Comparison of ENCODE assay signal across 1 cellular context in genomic region chr13:45196622-45197021, GRCh38.
TF ChIP-seq lines count a peak whose summit lies in the region.

No MANE protein-coding gene starts in this region.

TF ChIP-seq in GM12878, 131 proteins besides CTCF, POLR2A, EP300 and RAD21 (continued from another document):
- no peak for TF ChIP-seq SUZ12 (IDR thresholded peaks at IDR 0.05; ENCODE audit: unreplicated experiment)
- TF ChIP-seq ZNF24 (IDR thresholded peaks at IDR 0.05): no peak
